Comparison of ENCODE assay signal across 17 cellular contexts in genomic region chr4:96347582-96347981, GRCh38.
A peak's percentile ranks its signal among the peaks of the same experiment; 100 is the strongest.
DNase-seq lines count a peak whose midpoint lies in the region; ATAC-seq and TF ChIP-seq lines count a peak whose summit lies in the region.
"Had no signal": no experiment of that assay in that cellular context is flagged by ENCODE, and none has a peak within 500 bp of the region (broad histone marks: within the 10 kb centered on the region; RNA-seq: fewer than 3 reads in every experiment).

No MANE protein-coding gene starts in this region.

- H3F3A ChIP-seq in Loucy (ENCODE audit: low read depth) (no peaks in the 10 kb centered on the region), GM23338 (replicated peaks; ENCODE audit: low read depth) (no peaks in the 10 kb centered on the region)

- no peak overlapping the region for H3K27ac ChIP-seq in GM23338 (ENCODE audit: low read depth)
- no peak overlapping the region for H3K27ac ChIP-seq in A673 (ENCODE audit: low read depth, low read length, poor library complexity, severe bottlenecking)
- H3K27ac ChIP-seq: GM23248 had no signal

- peak overlapping the region; percentile 38 for H3K4me2 ChIP-seq in Loucy (ENCODE audit: low read depth, low read length, poor library complexity, severe bottlenecking)
- no peak overlapping the region for H3K4me2 ChIP-seq in GM23338

- H3K9me3 ChIP-seq in Loucy (ENCODE audit: insufficient read depth, low read depth, low read length) (no peaks in the 10 kb centered on the region), A673 (ENCODE audit: low read depth, low read length, poor library complexity, severe bottlenecking) (no peaks in the 10 kb centered on the region)

- intact Hi-C loops in A673 (cut with micrococcal nuclease; ENCODE audit: unreplicated experiment), result no loop called here

- H3K27me3 ChIP-seq in Loucy (ENCODE audit: insufficient read depth, low read length, poor library complexity, severe bottlenecking) (no peaks in the 10 kb centered on the region), GM23338 (ENCODE audit: insufficient read depth) (no peaks in the 10 kb centered on the region), A673 (replicated peaks; ENCODE audit: insufficient read depth, low read depth, low read length, poor library complexity) (no peaks in the 10 kb centered on the region)

- H3K4me3 ChIP-seq in Loucy (ENCODE audit: low read length, poor library complexity, severe bottlenecking) (no peak overlapping the region), astrocyte of the spinal cord (ENCODE audit: low read depth, low read length) (no peak overlapping the region), GM23338 (no peak overlapping the region), A673 (ENCODE audit: low read depth, low read length, poor library complexity, severe bottlenecking) (no peak overlapping the region)
- H3K4me3 ChIP-seq: GM23248 had no signal

- no peaks in the 10 kb centered on the region for H3K9me3 Mint-ChIP-seq in activated T-helper 17 cell treated with anti-CD3 and anti-CD28 coated beads, Interleukin-2, amount 50 U/mL, for 72 hours
- peaks cover 4% of the 10 kb centered on the region; the same call in 1 of the 3 replicates for H3K9me3 Mint-ChIP-seq in GM23338

- POLR2A ChIA-PET in A673 (lab: Charles Lee; ENCODE audit: low non-redundant PET), result no interaction called here

- in situ Hi-C loops in astrocyte of the spinal cord (cut with HindIII; ENCODE audit: low sequenced_read_pairs), result no loop called here

- H3K36me3 ChIP-seq in Loucy (ENCODE audit: insufficient read depth, low read length) (no peaks in the 10 kb centered on the region), GM23338 (ENCODE audit: insufficient read depth) (no peaks in the 10 kb centered on the region), A673 (ENCODE audit: insufficient read depth, low read length, poor library complexity, severe bottlenecking) (no peaks in the 10 kb centered on the region)

- peaks cover 5% of the 10 kb centered on the region for H3K4me1 ChIP-seq in Loucy (ENCODE audit: insufficient read depth, low read length, poor library complexity, severe bottlenecking)
- H3K4me1 ChIP-seq in GM23338 (ENCODE audit: insufficient read depth), result peaks cover 8% of the 10 kb centered on the region; the same call in 1 of the 2 replicates
- H3K4me1 ChIP-seq in A673 (ENCODE audit: insufficient read depth, low read length, poor library complexity, severe bottlenecking), result no peaks in the 10 kb centered on the region

- H3K79me2 ChIP-seq in Loucy (ENCODE audit: insufficient read depth, low read length) (no peaks in the 10 kb centered on the region), GM23338 (replicated peaks; ENCODE audit: insufficient read depth) (no peaks in the 10 kb centered on the region)

- H2AFZ ChIP-seq in Loucy (ENCODE audit: low read length) (no peak overlapping the region), GM23338 (no peak overlapping the region)
- H2AFZ ChIP-seq: GM23248 had no signal

- no peak overlapping the region for H3K27ac Mint-ChIP-seq in activated T-helper 17 cell treated with anti-CD3 and anti-CD28 coated beads, Interleukin-2, amount 50 U/mL, for 72 hours
- H3K27ac Mint-ChIP-seq in GM23338, result no peak overlapping the region

- H3K9me2 ChIP-seq in Loucy (replicated peaks; ENCODE audit: low read depth, low read length) (no peaks in the 10 kb centered on the region), GM23338 (ENCODE audit: insufficient read depth) (peaks cover 4% of the 10 kb centered on the region; the same call in 1 of the 2 replicates)

- no peak overlapping the region for H3K9ac ChIP-seq in Loucy (ENCODE audit: low read depth, low read length, poor library complexity, severe bottlenecking)
- H3K9ac ChIP-seq: GM23248 had no signal

- ATAC-seq in activated T-helper 17 cell treated with anti-CD3 and anti-CD28 coated beads, Interleukin-2, amount 50 U/mL, for 72 hours (replicated peaks), result no peak
- ATAC-seq in GM23338, result no peak
- ATAC-seq: HepG2 had no signal

- no peaks in the 10 kb centered on the region for H3K36me3 Mint-ChIP-seq in activated T-helper 17 cell treated with anti-CD3 and anti-CD28 coated beads, Interleukin-2, amount 50 U/mL, for 72 hours (ENCODE audit: low read depth)
- peaks cover 23% of the 10 kb centered on the region for H3K36me3 Mint-ChIP-seq in GM23338 (ENCODE audit: low read depth)

- BruUV-seq in A673 (replicated peaks; lab: Mats Ljungman, UMichigan), result no TSS peak

- no peaks in the 10 kb centered on the region for H3K27me3 Mint-ChIP-seq in activated T-helper 17 cell treated with anti-CD3 and anti-CD28 coated beads, Interleukin-2, amount 50 U/mL, for 72 hours
- peaks cover 2% of the 10 kb centered on the region for H3K27me3 Mint-ChIP-seq in GM23338 (ENCODE audit: insufficient read depth, low read depth, poor library complexity)

- TF ChIP-seq CTCF in Loucy (conservative IDR thresholded peaks at IDR 0.05; ENCODE audit: low read length) (no peak), astrocyte of the spinal cord (IDR thresholded peaks at IDR 0.05; ENCODE audit: low read depth, low read length) (no peak), GM23338 (conservative IDR thresholded peaks at IDR 0.05; ENCODE audit: low read depth in 2 of 2) (no peak), A673 (conservative IDR thresholded peaks at IDR 0.05; ENCODE audit: low read depth, low read length) (no peak)

- no peaks in the 10 kb centered on the region for H3K4me1 Mint-ChIP-seq in activated T-helper 17 cell treated with anti-CD3 and anti-CD28 coated beads, Interleukin-2, amount 50 U/mL, for 72 hours
- peaks cover 29% of the 10 kb centered on the region for H3K4me1 Mint-ChIP-seq in GM23338

- DNase-seq in A172 (ENCODE audit: low spot score), result peak; percentile 44
- DNase-seq in astrocyte of the spinal cord (ENCODE audit: low read depth, low spot score), result peak; percentile 39
- DNase-seq in iris pigment epithelial cell (ENCODE audit: low read depth), result peak; percentile 1
- DNase-seq in GM23338 (ENCODE audit: low spot score), result no peak
- no peak for DNase-seq in mucosa of gallbladder (ENCODE audit: low spot score)
- DNase-seq in A673 (ENCODE audit: low spot score), result no peak
- DNase-seq: 8988T, C1 segment of cervical spinal cord, COR-L47, GM23248, NCI-H1436 treated with DMSO at 0.1 percent for 48 hours, NCI-H2081, NCI-H510A treated with DMSO at 0.1 percent for 48 hours, SHP77 treated with DMSO at 0.1 percent for 48 hours had no signal

- CTCF ChIA-PET in A673 (lab: Charles Lee), result no interaction called here

- H4K20me1 ChIP-seq in Loucy (ENCODE audit: insufficient read depth, low read length, poor library complexity, severe bottlenecking) (no peaks in the 10 kb centered on the region), GM23338 (replicated peaks; ENCODE audit: insufficient read depth) (no peaks in the 10 kb centered on the region)

- no peak overlapping the region for H3K4me3 Mint-ChIP-seq in activated T-helper 17 cell treated with anti-CD3 and anti-CD28 coated beads, Interleukin-2, amount 50 U/mL, for 72 hours
- H3K4me3 Mint-ChIP-seq in GM23338, result no peak overlapping the region

TF ChIP-seq in GM23338, 12 proteins besides CTCF, POLR2A, EP300 and RAD21 (continues in another document):
- TF ChIP-seq REST (IDR thresholded peaks at IDR 0.05; ENCODE audit: unreplicated experiment), result no peak
- TF ChIP-seq ETS1 (IDR thresholded peaks at IDR 0.05), result no peak
- no peak for TF ChIP-seq EZH2 (IDR thresholded peaks at IDR 0.05; ENCODE audit: low read depth, unreplicated experiment)

Comparison
In these comparisons a context has a peak if more than half of its experiments do, and no peak if none do; other contexts are left out.
1. DNase-seq: peak in A172 (single experiment), astrocyte of the spinal cord (single experiment) and iris pigment epithelial cell (single experiment); none in GM23338 (single experiment), mucosa of gallbladder (single experiment) and A673 (single experiment).